ENCODE assay signal across 10 cellular contexts in the genomic region with DNA sequence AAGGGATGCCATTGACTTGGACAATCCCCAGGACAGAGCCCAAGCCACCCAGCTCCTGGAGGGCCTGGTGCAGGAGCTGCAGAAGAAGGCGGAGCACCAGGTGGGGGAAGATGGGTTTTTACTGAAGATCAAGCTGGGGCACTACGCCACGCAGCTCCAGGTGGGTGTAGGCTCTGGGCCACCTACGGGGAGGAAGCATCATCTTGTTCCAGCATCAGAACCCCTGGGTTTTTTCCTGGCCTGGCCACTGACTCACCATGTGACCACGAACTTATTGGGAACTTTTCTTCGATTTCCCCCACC. TPM values are rescaled to one million over a fixed set of nuclear protein-coding genes. Genes with fewer than 3 reads are reported as not detected.
DNase-seq lines count a peak whose midpoint lies in the region; TF ChIP-seq lines count a peak whose summit lies in the region.
"Had no signal": no experiment of that assay in that cellular context is flagged by ENCODE, and none has a peak within 500 bp of the region (broad histone marks: within the 10 kb centered on the region; RNA-seq: fewer than 3 reads in every experiment).

No MANE protein-coding gene starts in this region.

- TF ChIP-seq CTCF in ovary (IDR thresholded peaks at IDR 0.05), result no peak

- TF ChIP-seq POLR2A in ovary (IDR thresholded peaks at IDR 0.05), result no peak

- H3K36me3 ChIP-seq in ovary (no peaks in the 10 kb centered on the region), subcutaneous abdominal adipose tissue (ENCODE audit: control insufficient read depth in 5 of 5, insufficient read depth in 5 of 5, low read length in 5 of 5) (peaks cover 0 to 27% (median 12%) of the 10 kb centered on the region in 5 donors), GM23248 (ENCODE audit: low read depth) (no peaks in the 10 kb centered on the region)

- H3K27me3 ChIP-seq in ovary (no peaks in the 10 kb centered on the region), subcutaneous abdominal adipose tissue (ENCODE audit: control insufficient read depth in 5 of 5, insufficient read depth in 4 of 5, low read length in 5 of 5) (no peaks in the 10 kb centered on the region), GM23248 (replicated peaks; ENCODE audit: insufficient read depth) (no peaks in the 10 kb centered on the region)

- H3K4me1 ChIP-seq in ovary (ENCODE audit: insufficient read depth) (peaks cover 14% of the 10 kb centered on the region), subcutaneous abdominal adipose tissue (ENCODE audit: control insufficient read depth in 5 of 5, insufficient read depth in 5 of 5, low read length in 5 of 5) (peaks cover 11 to 89% (median 69%) of the 10 kb centered on the region in 5 donors), GM23248 (ENCODE audit: insufficient read depth) (peaks cover 11% of the 10 kb centered on the region)

- no peaks in the 10 kb centered on the region for H3F3A ChIP-seq in GM23248 (ENCODE audit: insufficient read depth)

- CTCF ChIA-PET in activated naive CD4-positive, alpha-beta T cell treated with anti-CD3 and anti-CD28 coated beads for 36 hours (lab: Charles Lee), result interaction anchor here (0.9 to 3.4 kb wide), 9 partner anchors 10 to 238 kb away, joined by 3 to 41 read pairs (median 5); no protein-coding TSS in a partner anchor

- no peak overlapping the region for H3K4me2 ChIP-seq in GM23248 (ENCODE audit: unreplicated experiment)

- 88 to 91% (median 90%) methylated on average over 6 of the region's 6 CpGs for WGBS in ovary, 3 donors
- WGBS in GM23248 (ENCODE audit: low coverage in 1 of 2, low lambda C conversion rate in 2 of 2, missing lambda C conversion rate in 2 of 2), 2 experiments, result 89 to 97% methylated on average over 6 of the region's 6 CpGs

- intact Hi-C loops in activated naive CD4-positive, alpha-beta T cell treated with anti-CD3 and anti-CD28 coated beads for 36 hours (cut with micrococcal nuclease), result loop anchor here (1.0 to 5.0 kb wide), 2 partner anchors 68 to 108 kb away; partner anchors contain the start of gene KCNH4
- intact Hi-C loops in ovary (cut with DNase I), result loop anchor here in 1 of 4 donors (5.0 kb wide), 1 partner anchor 1347 kb away; no protein-coding TSS in a partner anchor

- no peaks in the 10 kb centered on the region for H3K27me3 Mint-ChIP-seq in activated naive CD4-positive, alpha-beta T cell treated with anti-CD3 and anti-CD28 coated beads for 36 hours (ENCODE audit: low read depth)

- no peaks in the 10 kb centered on the region for H3K79me2 ChIP-seq in GM23248 (ENCODE audit: insufficient read depth)

- no peak overlapping the region for H2AFZ ChIP-seq in GM23248

- H3K9ac ChIP-seq in subcutaneous abdominal adipose tissue (ENCODE audit: low read length in 5 of 5) (peak overlapping the region in 4 of 5 donors; percentile 39 to 87 (median 76)), GM23248 (no peak overlapping the region)

- peak overlapping the region; percentile 87 for H3K27ac Mint-ChIP-seq in activated naive CD4-positive, alpha-beta T cell treated with anti-CD3 and anti-CD28 coated beads for 36 hours

- no peaks in the 10 kb centered on the region for H3K9me3 Mint-ChIP-seq in activated naive CD4-positive, alpha-beta T cell treated with anti-CD3 and anti-CD28 coated beads for 36 hours

- H3K27ac ChIP-seq in ovary (peak overlapping the region in 1 of 2 donors; percentile 87), subcutaneous abdominal adipose tissue (ENCODE audit: low read depth, low read length) (peak overlapping the region; percentile 100), GM23248 (no peak overlapping the region)

- DNase-seq in activated effector memory CD4-positive, alpha-beta T cell treated with anti-CD3 and anti-CD28 coated beads, Interleukin-2, amount 50 U/mL, for 16 hours, result peak; percentile 88
- DNase-seq in activated effector memory CD4-positive, alpha-beta T cell treated with Interleukin-2 at 50 U/mL for 16 hours, result no peak
- peak; percentile 74 for DNase-seq in activated naive CD4-positive, alpha-beta T cell treated with anti-CD3 and anti-CD28 coated beads for 36 hours
- DNase-seq in ovary (peak in 4 of 5 donors; percentile 12 to 40 (median 30)), NCI-H2171 treated with DMSO at 0.1 percent for 48 hours (lab: John Stamatoyannopoulos, UW) (no peak), GM23248 (no peak), kidney glomerular epithelial cell (lab: John Stamatoyannopoulos, UW) (no peak)
- DNase-seq: SHP77 treated with DMSO at 0.1 percent for 48 hours had no signal

- peak overlapping the region; percentile 86 for H3K4me3 Mint-ChIP-seq in activated naive CD4-positive, alpha-beta T cell treated with anti-CD3 and anti-CD28 coated beads for 36 hours

- TF ChIP-seq EP300 in ovary (IDR thresholded peaks at IDR 0.05), result no peak

- no peaks in the 10 kb centered on the region for H4K20me1 ChIP-seq in GM23248 (ENCODE audit: insufficient read depth)

- peaks cover 54% of the 10 kb centered on the region for H3K36me3 Mint-ChIP-seq in activated naive CD4-positive, alpha-beta T cell treated with anti-CD3 and anti-CD28 coated beads for 36 hours (ENCODE audit: low read depth)
- H3K36me3 Mint-ChIP-seq: brain had no signal

- H3K9me2 ChIP-seq in GM23248 (ENCODE audit: insufficient read depth), result no peaks in the 10 kb centered on the region

- in situ Hi-C loops in GM23248 (cut with MboI), result no loop called here

- peaks cover 61% of the 10 kb centered on the region for H3K4me1 Mint-ChIP-seq in activated naive CD4-positive, alpha-beta T cell treated with anti-CD3 and anti-CD28 coated beads for 36 hours (ENCODE audit: low read depth)

- no peaks in the 10 kb centered on the region for H3K9me3 ChIP-seq in ovary
- no peaks in the 10 kb centered on the region for H3K9me3 ChIP-seq in subcutaneous abdominal adipose tissue (ENCODE audit: control insufficient read depth in 5 of 5, low read length in 5 of 5)
- no peaks in the 10 kb centered on the region for H3K9me3 ChIP-seq in GM23248 (ENCODE audit: low read depth)

- H3K4me3 ChIP-seq in ovary (no peak overlapping the region), subcutaneous abdominal adipose tissue (ENCODE audit: low read depth in 1 of 5, low read length in 5 of 5) (peak overlapping the region; percentile 63 to 79 (median 68)), GM23248 (no peak overlapping the region)

RNA-seq across cellular contexts. Expression of gene STAT5A, which starts 1.5 kb away (rescaled TPM):
- 100 to 1,000 TPM; 165 to 174 TPM for total RNA-seq in activated naive CD4-positive, alpha-beta T cell treated with anti-CD3 and anti-CD28 coated beads for 36 hours
- 10 to 100 TPM; 43.1 to 82.8 (median 51.6) TPM for total RNA-seq in ovary
- polyA plus RNA-seq in ovary (10 to 100 TPM; 19.5 to 22.2 TPM), GM23248 (2016; fragmentation: Nextera tagmentation; extraction: Ambion mirVana) (6.7 and 6.8 TPM in 2 replicates)
- total RNA-seq in GM23248 (2014; rRNA removed; shearing (Covaris generic)), result 21.2 and 26.3 TPM in 2 replicates

RNA-seq across cellular contexts. Expression of gene STAT5B, which starts 13.6 kb away (rescaled TPM):
- total RNA-seq in activated naive CD4-positive, alpha-beta T cell treated with anti-CD3 and anti-CD28 coated beads for 36 hours, result 100 to 1,000 TPM; 185 to 192 TPM
- total RNA-seq in ovary, result 100 to 1,000 TPM in 4 of 7 donors, 10 to 100 TPM in 3; 66.7 to 176 (median 128) TPM
- polyA plus RNA-seq in ovary (100 to 1,000 TPM in 1 of 2 donors, 10 to 100 TPM in 1; 66.1 to 108 TPM), GM23248 (2016; fragmentation: Nextera tagmentation; extraction: Ambion mirVana) (11.9 and 13.8 TPM in 2 replicates)
- 21.8 and 23.5 TPM in 2 replicates for total RNA-seq in GM23248 (2014; rRNA removed; shearing (Covaris generic))

Comparison
In these comparisons a context has a peak if more than half of its experiments do, and no peak if none do; other contexts are left out.
1. DNase-seq: peak in activated effector memory CD4-positive, alpha-beta T cell treated with anti-CD3 and anti-CD28 coated beads, Interleukin-2, amount 50 U/mL, for 16 hours (single experiment), activated naive CD4-positive, alpha-beta T cell treated with anti-CD3 and anti-CD28 coated beads for 36 hours (single experiment) and ovary (4 of 5); none in activated effector memory CD4-positive, alpha-beta T cell treated with Interleukin-2 at 50 U/mL for 16 hours (single experiment), NCI-H2171 treated with DMSO at 0.1 percent for 48 hours (single experiment), GM23248 (single experiment) and kidney glomerular epithelial cell (single experiment).
2. H3K4me3 ChIP-seq: peak in subcutaneous abdominal adipose tissue (5 of 5); none in ovary (single experiment) and GM23248 (single experiment).